Comparison of ENCODE assay signal across 8 cellular contexts in the genomic region with DNA sequence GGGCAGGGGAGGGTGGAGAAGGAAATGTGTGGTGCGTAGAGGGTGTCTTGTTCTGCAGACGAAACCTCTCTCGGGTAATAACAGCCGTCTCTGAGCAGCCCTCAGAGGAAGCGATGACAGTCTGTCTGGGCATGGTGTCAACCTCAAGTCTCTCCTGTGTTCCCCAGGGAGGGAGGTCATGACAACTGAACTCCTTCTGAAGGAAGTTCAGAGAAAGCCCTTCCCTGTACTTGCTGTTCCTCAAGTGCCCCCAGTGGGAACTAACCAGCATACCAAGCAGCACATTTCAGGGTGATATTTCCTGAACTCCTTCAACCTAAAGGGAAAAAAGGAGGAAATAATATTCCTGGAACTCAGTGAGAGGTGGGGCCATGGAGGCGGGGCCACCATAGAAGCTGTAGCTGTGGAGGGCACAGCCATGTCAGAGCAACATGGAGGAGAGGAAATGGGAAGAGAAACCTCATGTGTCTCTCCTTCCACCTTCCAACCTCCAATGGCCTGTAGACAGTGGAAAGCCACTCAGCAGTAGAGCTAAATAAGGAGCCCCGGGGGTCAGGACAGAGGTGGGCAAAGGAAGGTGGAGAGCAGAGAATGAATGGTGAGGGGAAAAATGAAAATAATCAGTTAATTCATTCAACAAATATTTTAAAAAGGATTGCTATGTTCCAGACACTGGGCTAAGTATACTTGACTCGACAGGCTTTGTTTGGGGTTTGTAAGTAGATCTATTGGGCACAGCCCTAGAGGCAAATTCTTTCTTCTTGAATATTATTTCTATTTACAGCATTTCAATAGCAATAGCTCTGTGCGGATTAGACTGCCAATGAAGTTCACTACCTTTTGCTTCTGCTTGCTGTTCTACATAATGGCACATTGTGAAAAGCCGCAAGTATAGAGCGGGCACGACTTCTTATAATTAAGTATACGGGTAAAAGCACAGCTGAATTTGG.
DNase-seq lines count a peak whose midpoint lies in the region; ATAC-seq lines count a peak whose summit lies in the region.

No MANE protein-coding gene starts in this region.

- ATAC-seq in GM18511 (IDR thresholded peaks at IDR 0.05; ENCODE audit: unreplicated experiment) (peak; percentile 100), HG02763 (IDR thresholded peaks at IDR 0.05; ENCODE audit: unreplicated experiment) (peak; percentile 93)
- ATAC-seq in stimulated activated naive CD8-positive, alpha-beta T cell treated with anti-CD3 and anti-CD28 coated beads, Interleukin-15, amount 100 ng/mL, for 72 hours, result peak; percentile 94

- no peaks in the 10 kb centered on the region for H3K9me3 Mint-ChIP-seq in stimulated activated naive CD8-positive, alpha-beta T cell treated with anti-CD3 and anti-CD28 coated beads, Interleukin-15, amount 100 ng/mL, for 72 hours

- peak overlapping the region; percentile 63 to 72 for H3K4me3 Mint-ChIP-seq in stimulated activated naive CD8-positive, alpha-beta T cell treated with anti-CD3 and anti-CD28 coated beads, Interleukin-15, amount 100 ng/mL, for 72 hours

- H3K4me1 Mint-ChIP-seq in stimulated activated naive CD8-positive, alpha-beta T cell treated with anti-CD3 and anti-CD28 coated beads, Interleukin-15, amount 100 ng/mL, for 72 hours, result peaks cover 70% of the 10 kb centered on the region

- no peaks in the 10 kb centered on the region for H3K27me3 Mint-ChIP-seq in stimulated activated naive CD8-positive, alpha-beta T cell treated with anti-CD3 and anti-CD28 coated beads, Interleukin-15, amount 100 ng/mL, for 72 hours

- peak overlapping the region; percentile 79 to 86 for H3K27ac Mint-ChIP-seq in stimulated activated naive CD8-positive, alpha-beta T cell treated with anti-CD3 and anti-CD28 coated beads, Interleukin-15, amount 100 ng/mL, for 72 hours

- DNase-seq in NOMO-1 treated with DMSO at 0.1 percent for 48 hours (lab: John Stamatoyannopoulos, UW; ENCODE audit: unreplicated experiment), result peak; percentile 78
- DNase-seq in activated naive CD4-positive, alpha-beta T cell treated with Interleukin-2 at 50 U/mL for 16 hours, result peak; percentile 59
- peak; percentile 61 for DNase-seq in mucosa of gallbladder (ENCODE audit: low spot score)
- peak; percentile 38 to 70 for DNase-seq in stimulated activated naive CD8-positive, alpha-beta T cell treated with anti-CD3 and anti-CD28 coated beads, Interleukin-15, amount 100 ng/mL, for 72 hours
- DNase-seq in cortex of kidney (lab: John Stamatoyannopoulos, UW), result no peak
- DNase-seq in NCI-H146 (lab: John Stamatoyannopoulos, UW), result no peak

Comparison
In these comparisons a context has a peak if more than half of its experiments do, and no peak if none do; other contexts are left out.
1. DNase-seq: peak in NOMO-1 treated with DMSO at 0.1 percent for 48 hours (single experiment), activated naive CD4-positive, alpha-beta T cell treated with Interleukin-2 at 50 U/mL for 16 hours (single experiment), mucosa of gallbladder (single experiment) and stimulated activated naive CD8-positive, alpha-beta T cell treated with anti-CD3 and anti-CD28 coated beads, Interleukin-15, amount 100 ng/mL, for 72 hours (2 of 2); none in cortex of kidney (single experiment) and NCI-H146 (single experiment).
2. Peak in every context shown above with its lines, with median percentiles within 50 percentile points of each other: ATAC-seq.